In the genomic region with DNA sequence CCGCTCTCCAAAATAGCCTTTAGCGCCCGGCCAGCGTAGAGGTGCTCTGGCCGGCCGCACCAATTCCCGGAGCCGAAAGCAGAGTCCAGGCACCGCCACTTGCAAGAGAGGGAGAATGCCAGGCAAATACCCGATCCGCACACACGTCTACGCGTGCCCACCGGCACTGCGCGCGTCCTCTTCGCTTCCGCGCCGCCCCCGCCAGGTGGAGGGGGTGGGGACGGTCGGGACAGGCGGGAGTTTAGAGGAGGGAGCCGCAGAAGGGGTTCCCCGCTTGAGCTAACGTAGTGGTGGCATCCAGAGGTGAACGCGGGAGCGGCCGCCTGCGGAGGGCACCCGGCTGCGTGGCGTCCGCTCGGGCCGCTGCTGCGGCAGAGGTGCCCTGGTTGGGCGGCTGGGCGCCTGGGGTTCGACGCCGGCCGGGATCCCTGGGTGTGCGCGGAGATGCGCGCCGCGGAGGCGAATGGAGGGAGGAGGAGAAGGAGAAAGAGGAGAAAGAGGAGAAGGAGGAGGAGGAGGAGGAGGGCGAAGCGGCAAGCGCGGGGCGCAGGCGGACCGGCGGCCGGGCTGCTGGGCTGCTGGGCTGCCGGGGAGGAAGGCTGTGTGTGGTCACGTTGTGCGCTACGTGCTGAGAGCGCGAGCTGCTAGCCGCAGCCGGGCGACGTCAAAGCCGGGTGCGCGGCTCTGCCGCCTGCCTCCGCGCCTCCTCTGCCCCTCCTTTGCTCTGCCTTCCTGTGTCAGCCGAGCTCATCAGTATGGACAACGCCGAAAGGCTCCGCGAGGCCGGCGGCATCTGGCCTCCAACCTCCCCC, we compare ENCODE assay signal across 8 cellular contexts. TPM values are rescaled to one million over a fixed set of nuclear protein-coding genes. Genes with fewer than 3 reads are reported as not detected.
DNase-seq lines count a peak whose midpoint lies in the region; ATAC-seq and TF ChIP-seq lines count a peak whose summit lies in the region.
"Had no signal": no experiment of that assay in that cellular context is flagged by ENCODE, and none has a peak within 500 bp of the region (broad histone marks: within the 10 kb centered on the region; RNA-seq: fewer than 3 reads in every experiment).

A gene (minus strand): TSS at position 117 of the 812 bp plus-strand sequence.

- H3K14ac ChIP-seq in H9 (ENCODE audit: insufficient read depth, low read length), result no peak within 1 kb of the TSS

- H4K91ac ChIP-seq in H9 (ENCODE audit: insufficient read length, low read depth, low read length), result no peak within 1 kb of the TSS

- H2AFZ ChIP-seq in H9 (ENCODE audit: low read length), result no peak within 1 kb of the TSS
- peak within 1 kb of the TSS; percentile 63 for H2AFZ ChIP-seq in parathyroid adenoma

- H3K4me3 ChIP-seq in esophagus muscularis mucosa, result peak within 1 kb of the TSS; percentile 33 to 51 (median 44)
- H3K4me3 ChIP-seq in parathyroid adenoma (ENCODE audit: low read depth, low read length), result peak within 1 kb of the TSS; percentile 31

- H3K9me3 ChIP-seq in H9 (ENCODE audit: control insufficient read depth, low read depth, low read length) (no peaks in the 10 kb centered on the region), esophagus muscularis mucosa (no peaks in the 10 kb centered on the region), parathyroid adenoma (ENCODE audit: control insufficient read depth, low read length) (no peaks in the 10 kb centered on the region)

- peaks cover 15 to 20% of the 10 kb centered on the region in 2 experiments for H3K4me1 Mint-ChIP-seq in H9

- no peak within 1 kb of the TSS for H2AK5ac ChIP-seq in H9 (ENCODE audit: insufficient read length, low read length)

- TF ChIP-seq EP300 in esophagus muscularis mucosa (IDR thresholded peaks at IDR 0.05), result no peak

- no peaks in the 10 kb centered on the region for H3K4me1 ChIP-seq in H9 (ENCODE audit: insufficient read depth, low read length)
- H3K4me1 ChIP-seq in esophagus muscularis mucosa, result peaks cover 12 to 30% (median 28%) of the 10 kb centered on the region in 4 donors
- no peaks in the 10 kb centered on the region for H3K4me1 ChIP-seq in parathyroid adenoma

- no peak within 1 kb of the TSS for H3K18ac ChIP-seq in H9 (ENCODE audit: insufficient read length, low read depth, low read length)

- H4K20me1 ChIP-seq in H9 (ENCODE audit: control insufficient read depth, insufficient read depth, insufficient read length), result no peaks in the 10 kb centered on the region

- H3K4me2 ChIP-seq in H9 (ENCODE audit: insufficient read depth, insufficient read length, low read length) (peak within 1 kb of the TSS; percentile 73), parathyroid adenoma (ENCODE audit: low read length) (peak within 1 kb of the TSS; percentile 57)

- no peak within 1 kb of the TSS for H2BK120ac ChIP-seq in H9 (ENCODE audit: low read depth, low read length, poor library complexity, severe bottlenecking)

- H3K56ac ChIP-seq in H9 (ENCODE audit: insufficient read length, low read depth, low read length), result no peak within 1 kb of the TSS

- intact Hi-C loops in esophagus muscularis mucosa (cut with DNase I), result no loop called here

- H4K8ac ChIP-seq in H9 (replicated peaks; ENCODE audit: insufficient read length, low read depth, low read length), result no peak within 1 kb of the TSS

- WGBS in H9 (ENCODE audit: extremely low coverage, insufficient read length, low lambda C conversion rate), result no CpG with 5 or more reads among the region's 86 CpGs
- under 1% methylated on average over 40 of the region's 86 CpGs for WGBS in esophagus muscularis mucosa

- peaks cover 89% of the 10 kb centered on the region for H3K27me3 Mint-ChIP-seq in H9 (ENCODE audit: low read depth)

- H2BK12ac ChIP-seq in H9 (ENCODE audit: insufficient read length, low read depth, low read length), result no peak within 1 kb of the TSS

- no peaks in the 10 kb centered on the region; a peak in 2 of 5 replicates for H3K9me3 Mint-ChIP-seq in H9

- H2BK15ac ChIP-seq in H9 (ENCODE audit: low read depth, low read length), result no peak within 1 kb of the TSS

- H2BK20ac ChIP-seq in H9 (ENCODE audit: low read depth, low read length, poor library complexity, severe bottlenecking), result no peak within 1 kb of the TSS

- no peak within 1 kb of the TSS for H3K9ac ChIP-seq in H9 (ENCODE audit: extremely low read depth, insufficient read length, low read length)
- H3K9ac ChIP-seq in parathyroid adenoma, result no peak within 1 kb of the TSS

- no peak within 1 kb of the TSS for H3K27ac ChIP-seq in H9 (ENCODE audit: insufficient read length, low read depth, low read length)
- no peak within 1 kb of the TSS for H3K27ac ChIP-seq in esophagus muscularis mucosa (replicated peaks in 1 of 4)
- no peak within 1 kb of the TSS for H3K27ac ChIP-seq in parathyroid adenoma

- H3K4ac ChIP-seq in H9 (ENCODE audit: low read depth, low read length), result no peak within 1 kb of the TSS

- H2BK5ac ChIP-seq in H9 (ENCODE audit: insufficient read length, low read length), result no peak within 1 kb of the TSS

- H3K27me3 ChIP-seq in H9 (ENCODE audit: insufficient read depth, low read length) (peaks cover 38% of the 10 kb centered on the region), esophagus muscularis mucosa (peaks cover 0 to 49% (median 11%) of the 10 kb centered on the region in 4 donors), parathyroid adenoma (ENCODE audit: control insufficient read depth, insufficient read depth, low read length) (no peaks in the 10 kb centered on the region)

- no peak for TF ChIP-seq POLR2A in esophagus muscularis mucosa (IDR thresholded peaks at IDR 0.05; ENCODE audit: low read depth)

- H3K23me2 ChIP-seq in H9 (ENCODE audit: insufficient read length, low read depth, low read length, poor library complexity, severe bottlenecking), result peaks cover 15% of the 10 kb centered on the region

- TF ChIP-seq CTCF in H9 (conservative IDR thresholded peaks at IDR 0.05) (no peak), esophagus muscularis mucosa (IDR thresholded peaks at IDR 0.05) (no peak), parathyroid adenoma (IDR thresholded peaks at IDR 0.05) (no peak)

- H4K5ac ChIP-seq in H9 (ENCODE audit: insufficient read length, low read depth, low read length), result no peak within 1 kb of the TSS

- H3T11ph ChIP-seq in H9 (ENCODE audit: low read length), result no peak within 1 kb of the TSS

- H3K4me3 Mint-ChIP-seq in H9, result peak within 1 kb of the TSS; percentile 75 to 97

- no peak within 1 kb of the TSS for H3K23ac ChIP-seq in H9 (ENCODE audit: insufficient read length, low read depth, low read length)

- no peaks in the 10 kb centered on the region for H3K36me3 ChIP-seq in esophagus muscularis mucosa
- H3K36me3 ChIP-seq in parathyroid adenoma (ENCODE audit: control insufficient read depth, insufficient read depth, low read length), result no peaks in the 10 kb centered on the region

- H3K36me3 Mint-ChIP-seq in H9 (ENCODE audit: insufficient read depth in 1 of 3, low read depth in 3 of 3), result no peaks in the 10 kb centered on the region; a peak in 1 of 7 replicates

- ATAC-seq in GM19455 (IDR thresholded peaks at IDR 0.05; ENCODE audit: unreplicated experiment) (no peak), HG02938 (IDR thresholded peaks at IDR 0.05; ENCODE audit: unreplicated experiment) (no peak)

- H3K79me2 ChIP-seq in H9 (ENCODE audit: insufficient read depth, low read length) (no peaks in the 10 kb centered on the region), parathyroid adenoma (no peaks in the 10 kb centered on the region)

- H3K27ac Mint-ChIP-seq in H9, result no peak within 1 kb of the TSS

- DNase-seq in H9 (peak; percentile 82), NCI-H524 treated with DMSO at 0.1 percent for 48 hours (lab: John Stamatoyannopoulos, UW) (peak; percentile 47), esophagus muscularis mucosa (ENCODE audit: extremely low spot score) (no peak), mucosa of gallbladder (ENCODE audit: low spot score) (no peak)

- no peaks in the 10 kb centered on the region for H3K79me1 ChIP-seq in H9 (ENCODE audit: insufficient read depth, low read depth, low read length, poor library complexity, severe bottlenecking)

RNA-seq across cellular contexts. Expression of the gene that starts here (rescaled TPM):
- total RNA-seq in H9 (2021) (1.9 and 2.1 TPM in 2 replicates), esophagus muscularis mucosa (under 1 TPM in 1 of 4 donors, not detected in 3; under 0.01 TPM), mucosa of gallbladder (0.20 TPM)
- total RNA-seq: LHCN-M2 had no signal

Comparison
In these comparisons a context has a peak if more than half of its experiments do, and no peak if none do; other contexts are left out.
1. DNase-seq: peak in H9 (single experiment) and NCI-H524 treated with DMSO at 0.1 percent for 48 hours (single experiment); none in esophagus muscularis mucosa (single experiment) and mucosa of gallbladder (single experiment).